In the genomic region with DNA sequence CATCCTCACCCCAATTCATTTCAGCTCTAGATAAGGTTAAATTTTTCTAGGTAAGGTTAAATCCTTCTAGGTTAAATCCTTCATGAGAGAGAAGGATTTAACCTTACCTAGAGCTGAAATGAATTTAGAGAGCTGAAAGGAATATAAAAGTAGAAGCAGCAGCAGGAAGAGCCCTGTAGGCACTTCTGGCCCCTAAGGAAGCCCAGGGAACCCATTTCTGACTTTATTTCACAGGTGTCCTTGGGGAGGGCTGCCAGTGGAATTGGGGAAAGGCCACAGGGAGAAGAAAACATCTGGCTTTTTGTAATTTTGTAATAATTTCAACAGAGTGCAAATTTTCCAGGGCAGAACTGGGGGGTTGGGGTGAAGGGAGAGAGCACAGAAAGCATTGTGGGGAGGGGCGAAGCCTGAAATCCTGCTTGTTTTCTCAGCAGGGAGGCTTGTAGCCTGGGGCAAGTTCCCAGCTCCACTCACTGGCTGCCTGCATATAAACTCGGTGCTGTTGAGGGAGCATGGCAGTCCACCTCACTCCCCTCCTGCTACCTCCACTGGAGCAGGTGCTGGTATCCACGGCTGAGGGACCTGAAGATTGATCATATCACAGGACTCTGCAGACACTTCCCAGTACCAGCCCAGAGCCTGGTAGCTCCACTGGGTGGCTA, we compare ENCODE assay signal across 31 cellular contexts.
DNase-seq lines count a peak whose midpoint lies in the region; ATAC-seq and TF ChIP-seq lines count a peak whose summit lies in the region.
"Had no signal": no experiment of that assay in that cellular context is flagged by ENCODE, and none has a peak within 500 bp of the region (broad histone marks: within the 10 kb centered on the region; RNA-seq: fewer than 3 reads in every experiment).

No MANE protein-coding gene starts in this region.

- no peaks in the 10 kb centered on the region for H3K79me2 ChIP-seq in mammary epithelial cell (ENCODE audit: insufficient read depth, low read length)

- POLR2A ChIA-PET in MCF 10A (lab: Yijun Ruan, JAX) (interaction anchor here (0.6 to 1.0 kb wide), 3 partner anchors 12 to 188 kb away, joined by 3 to 4 read pairs (median 3); no protein-coding TSS in a partner anchor), WTC11 (lab: Charles Lee) (no interaction called here)

- ATAC-seq in WTC11: peak; percentile 92
- ATAC-seq: activated T-cell treated with anti-CD3 and anti-CD28 coated beads, Interleukin-2, amount 50 U/mL, for 4 hours; K562; stimulated activated effector memory CD8-positive, alpha-beta T cell treated with anti-CD3 and anti-CD28 coated beads, Interleukin-12 subunit alpha, Interleukin-12 subunit beta, amount 100 ng/mL, for 72 hours had no signal

- no peak overlapping the region for H3K9ac ChIP-seq in mammary epithelial cell (ENCODE audit: insufficient read depth, low read length)

- no peaks in the 10 kb centered on the region for H4K20me1 ChIP-seq in mammary epithelial cell (ENCODE audit: insufficient read depth, low read length)

- no peak overlapping the region for H3K4me3 Mint-ChIP-seq in MCF 10A (ENCODE audit: unreplicated experiment)
- H3K4me3 Mint-ChIP-seq in WTC11: no peak overlapping the region
- H3K4me3 Mint-ChIP-seq: activated T-cell treated with anti-CD3 and anti-CD28 coated beads, Interleukin-2, amount 50 U/mL, for 4 hours; CD4-positive, alpha-beta T cell; naive B cell; stimulated activated effector memory CD8-positive, alpha-beta T cell treated with anti-CD3 and anti-CD28 coated beads, Interleukin-12 subunit alpha, Interleukin-12 subunit beta, amount 100 ng/mL, for 72 hours had no signal

- H3K27me3 Mint-ChIP-seq in MCF 10A (ENCODE audit: insufficient read depth, unreplicated experiment): no peaks in the 10 kb centered on the region
- H3K27me3 Mint-ChIP-seq in WTC11 (ENCODE audit: low read depth): 0 out of 2 replicates have a peak, but pooled peaks cover 4% of the 10 kb centered on the region
- H3K27me3 Mint-ChIP-seq: CD4-positive, alpha-beta T cell; naive B cell had no signal

- no peaks in the 10 kb centered on the region for H3K9me3 Mint-ChIP-seq in MCF 10A (ENCODE audit: unreplicated experiment)
- peaks cover 22% of the 10 kb centered on the region for H3K9me3 Mint-ChIP-seq in WTC11

- H3K4me1 Mint-ChIP-seq in MCF 10A (ENCODE audit: insufficient read depth, unreplicated experiment) (no peaks in the 10 kb centered on the region), WTC11 (peaks cover 29% of the 10 kb centered on the region)
- H3K4me1 Mint-ChIP-seq: naive B cell; stimulated activated effector memory CD8-positive, alpha-beta T cell treated with anti-CD3 and anti-CD28 coated beads, Interleukin-12 subunit alpha, Interleukin-12 subunit beta, amount 100 ng/mL, for 72 hours had no signal

- BruUV-seq in MCF 10A (replicated peaks; lab: Mats Ljungman, UMichigan) (no TSS peak), mammary epithelial cell (replicated peaks; lab: Mats Ljungman, UMichigan) (no TSS peak)

- TF ChIP-seq CTCF in MCF 10A (IDR thresholded peaks at IDR 0.05; ENCODE audit: unreplicated experiment) (no peak), mammary epithelial cell (conservative IDR thresholded peaks at IDR 0.05 in 1 of 2, IDR thresholded peaks at IDR 0.05 in 1 of 2; ENCODE audit: extremely low read depth in 1 of 2, insufficient read depth in 1 of 2, low read depth in 1 of 2, low read length in 2 of 2) (no peak), WTC11 (IDR thresholded peaks at IDR 0.05) (no peak), spleen (IDR thresholded peaks at IDR 0.05 in 8 of 11, conservative IDR thresholded peaks at IDR 0.05 in 3 of 11) (no peak), Peyer's patch (IDR thresholded peaks at IDR 0.05) (no peak)

- no peak overlapping the region for H3K27ac ChIP-seq in mammary epithelial cell (ENCODE audit: insufficient read depth, low read depth, low read length)
- H3K27ac ChIP-seq in spleen: no peak overlapping the region
- H3K27ac ChIP-seq in Peyer's patch: no peak overlapping the region
- H3K27ac ChIP-seq: cardiac muscle cell, colonic mucosa, epithelial cell of prostate, neutrophil, prostate gland, transverse colon had no signal

- dilution Hi-C loops in mammary epithelial cell (cut with HindIII; ENCODE audit: low sequenced_read_pairs): no loop called here

- intact Hi-C loops in MCF 10A (cut with micrococcal nuclease) (no loop called here), mammary epithelial cell (cut with micrococcal nuclease) (no loop called here), spleen (cut with DNase I; ENCODE audit: low total_unique reads) (no loop called here)

- H3K4me1 ChIP-seq in mammary epithelial cell (ENCODE audit: insufficient read depth, low read length): no peaks in the 10 kb centered on the region
- H3K4me1 ChIP-seq in spleen: no peaks in the 10 kb centered on the region
- no peaks in the 10 kb centered on the region for H3K4me1 ChIP-seq in Peyer's patch
- H3K4me1 ChIP-seq: colonic mucosa, prostate gland, transverse colon had no signal

- H2AFZ ChIP-seq in mammary epithelial cell (ENCODE audit: low read depth, low read length): no peak overlapping the region

- H3K9me3 ChIP-seq in mammary epithelial cell (replicated peaks; ENCODE audit: insufficient read depth, low read length): no peaks in the 10 kb centered on the region
- H3K9me3 ChIP-seq in spleen: peaks cover 0 to 27% (median 16%) of the 10 kb centered on the region in 8 donors
- H3K9me3 ChIP-seq in Peyer's patch: no peaks in the 10 kb centered on the region
- H3K9me3 ChIP-seq: colonic mucosa, MG63, neutrophil, prostate gland, transverse colon had no signal

- no peak for TF ChIP-seq POLR2A in spleen (IDR thresholded peaks at IDR 0.05)
- TF ChIP-seq POLR2A in Peyer's patch (IDR thresholded peaks at IDR 0.05): no peak

- DNase-seq in MCF 10A (ENCODE audit: unreplicated experiment) (peak; percentile 4), mammary epithelial cell (no peak), WTC11 (ENCODE audit: low spot score) (peak; percentile 63), islet precursor cell (peak; percentile 87), spleen (peak; percentile 41), Peyer's patch (no peak), KG1 (lab: John Stamatoyannopoulos, UW) (no peak), GM19238 (ENCODE audit: insufficient read length, low spot score) (no peak)
- DNase-seq: activated CD4-positive, alpha-beta T cell treated with anti-CD3 and anti-CD28 coated beads, Interleukin-2, amount 50 U/mL, for 1 hour; activated CD4-positive, CD25-positive, alpha-beta regulatory T cell; activated gamma-delta T cell treated with Interleukin-2 at 50 U/mL for 16 hours; activated T-cell treated with anti-CD3 and anti-CD28 coated beads, Interleukin-2, amount 50 U/mL, for 4 hours; CD4-positive, alpha-beta T cell; colonic mucosa; effector CD8-positive, alpha-beta T cell; kidney; MG63; midbrain; naive B cell; NCI-H1105; NCI-H2029 treated with DMSO at 0.1 percent for 48 hours; NCI-H82; stimulated activated CD4-positive, alpha-beta T cell treated with anti-CD3 and anti-CD28 coated beads, Interleukin-15, amount 100 ng/mL, for 24 hours; T-helper 1 cell; transverse colon had no signal

- H3K27ac Mint-ChIP-seq in MCF 10A (ENCODE audit: low read depth, unreplicated experiment): no peak overlapping the region
- peak overlapping the region; percentile 34; the same call in 1 of the 2 replicates for H3K27ac Mint-ChIP-seq in WTC11
- H3K27ac Mint-ChIP-seq: CD4-positive, alpha-beta T cell; naive B cell; stimulated activated effector memory CD8-positive, alpha-beta T cell treated with anti-CD3 and anti-CD28 coated beads, Interleukin-12 subunit alpha, Interleukin-12 subunit beta, amount 100 ng/mL, for 72 hours had no signal

- H3K4me3 ChIP-seq in mammary epithelial cell (replicated peaks in 1 of 3; ENCODE audit: insufficient read depth in 1 of 3, low read depth in 2 of 3, low read length in 3 of 3) (no peak overlapping the region), spleen (no peak overlapping the region), Peyer's patch (no peak overlapping the region)
- H3K4me3 ChIP-seq: cardiac muscle cell, colonic mucosa, K562, MG63, prostate gland, transverse colon had no signal

- in situ Hi-C loops in mammary epithelial cell (cut with MboI; ENCODE audit: low sequenced_read_pairs in 2 of 2): no loop called here

- no peak overlapping the region for H3K4me2 ChIP-seq in mammary epithelial cell (ENCODE audit: insufficient read depth, low read depth, low read length)

- H3K36me3 Mint-ChIP-seq in MCF 10A (ENCODE audit: insufficient read depth, unreplicated experiment): no peaks in the 10 kb centered on the region
- H3K36me3 Mint-ChIP-seq in WTC11: peaks cover 10% of the 10 kb centered on the region
- H3K36me3 Mint-ChIP-seq: naive B cell; stimulated activated effector memory CD8-positive, alpha-beta T cell treated with anti-CD3 and anti-CD28 coated beads, Interleukin-12 subunit alpha, Interleukin-12 subunit beta, amount 100 ng/mL, for 72 hours had no signal

- CTCF ChIA-PET in MCF 10A (lab: Yijun Ruan, JAX) (interaction anchor here (0.6 to 1.5 kb wide), 3 partner anchors 12 to 1003 kb away, joined by 3 to 5 read pairs (median 3); no protein-coding TSS in a partner anchor), mammary epithelial cell (lab: Charles Lee; ENCODE audit: low non-redundant PET) (no interaction called here), WTC11 (lab: Charles Lee) (no interaction called here)

- H3K27me3 ChIP-seq in mammary epithelial cell (ENCODE audit: insufficient read depth, low read length): peaks cover 3% of the 10 kb centered on the region
- H3K27me3 ChIP-seq in spleen (replicated peaks in 1 of 7): no peaks in the 10 kb centered on the region
- no peaks in the 10 kb centered on the region for H3K27me3 ChIP-seq in Peyer's patch
- H3K27me3 ChIP-seq: colonic mucosa, MG63, neutrophil, transverse colon had no signal

- WGBS in mammary epithelial cell (ENCODE audit: low coverage, missing lambda C conversion rate): 25% methylated on average over 3 of the region's 3 CpGs
- WGBS in spleen, 5 donors: 36 to 62% (median 58%) methylated on average over 3 of the region's 3 CpGs

- H3K36me3 ChIP-seq in mammary epithelial cell (ENCODE audit: insufficient read depth, low read length) (no peaks in the 10 kb centered on the region), spleen (no peaks in the 10 kb centered on the region), Peyer's patch (no peaks in the 10 kb centered on the region)
- H3K36me3 ChIP-seq: cardiac muscle cell, colonic mucosa, MG63, neutrophil, prostate gland, transverse colon had no signal

TF ChIP-seq in WTC11, 78 proteins besides CTCF, POLR2A, EP300 and RAD21 (continues in another document):
- TF ChIP-seq PRRX2 (CRISPR knock-in tag; IDR thresholded peaks at IDR 0.05): no peak
- no peak for TF ChIP-seq TEAD1 (CRISPR knock-in tag; IDR thresholded peaks at IDR 0.05)
- no peak for TF ChIP-seq ZBTB21 (CRISPR knock-in tag; IDR thresholded peaks at IDR 0.05; ENCODE audit: borderline replicate concordance)
- TF ChIP-seq NFYB (CRISPR knock-in tag; conservative IDR thresholded peaks at IDR 0.05; ENCODE audit: low read depth): no peak

Comparison
In these comparisons a context has a peak if more than half of its experiments do, and no peak if none do; other contexts are left out.
1. DNase-seq: peak in MCF 10A (single experiment), WTC11 (single experiment), islet precursor cell (single experiment) and spleen (single experiment); none in mammary epithelial cell (single experiment), Peyer's patch (0 of 3), KG1 (single experiment) and GM19238 (single experiment).